1 cellular context compared by ENCODE assay signal in genomic region chr6:17494177-17494576, GRCh38.
TF ChIP-seq lines count a peak whose summit lies in the region.

No MANE protein-coding gene starts in this region.

TF ChIP-seq in WTC11, 78 proteins besides CTCF, POLR2A, EP300 and RAD21 (continued from another document):
- TF ChIP-seq ZNF532 (CRISPR knock-in tag; IDR thresholded peaks at IDR 0.05; ENCODE audit: borderline replicate concordance) (no peak), E2F5 (CRISPR knock-in tag; IDR thresholded peaks at IDR 0.05) (no peak), CREB1 (CRISPR knock-in tag; IDR thresholded peaks at IDR 0.05) (no peak), ZNF416 (CRISPR knock-in tag; IDR thresholded peaks at IDR 0.05) (no peak), NFE2L1 (CRISPR knock-in tag; IDR thresholded peaks at IDR 0.05) (no peak), HMGA2 (CRISPR knock-in tag; IDR thresholded peaks at IDR 0.05) (no peak), NFATC4 (CRISPR knock-in tag; IDR thresholded peaks at IDR 0.05) (no peak), ATF2 (CRISPR knock-in tag; IDR thresholded peaks at IDR 0.05; ENCODE audit: borderline replicate concordance, low read depth) (no peak)
